ENCODE assay signal across 8 cellular contexts in the genomic region with DNA sequence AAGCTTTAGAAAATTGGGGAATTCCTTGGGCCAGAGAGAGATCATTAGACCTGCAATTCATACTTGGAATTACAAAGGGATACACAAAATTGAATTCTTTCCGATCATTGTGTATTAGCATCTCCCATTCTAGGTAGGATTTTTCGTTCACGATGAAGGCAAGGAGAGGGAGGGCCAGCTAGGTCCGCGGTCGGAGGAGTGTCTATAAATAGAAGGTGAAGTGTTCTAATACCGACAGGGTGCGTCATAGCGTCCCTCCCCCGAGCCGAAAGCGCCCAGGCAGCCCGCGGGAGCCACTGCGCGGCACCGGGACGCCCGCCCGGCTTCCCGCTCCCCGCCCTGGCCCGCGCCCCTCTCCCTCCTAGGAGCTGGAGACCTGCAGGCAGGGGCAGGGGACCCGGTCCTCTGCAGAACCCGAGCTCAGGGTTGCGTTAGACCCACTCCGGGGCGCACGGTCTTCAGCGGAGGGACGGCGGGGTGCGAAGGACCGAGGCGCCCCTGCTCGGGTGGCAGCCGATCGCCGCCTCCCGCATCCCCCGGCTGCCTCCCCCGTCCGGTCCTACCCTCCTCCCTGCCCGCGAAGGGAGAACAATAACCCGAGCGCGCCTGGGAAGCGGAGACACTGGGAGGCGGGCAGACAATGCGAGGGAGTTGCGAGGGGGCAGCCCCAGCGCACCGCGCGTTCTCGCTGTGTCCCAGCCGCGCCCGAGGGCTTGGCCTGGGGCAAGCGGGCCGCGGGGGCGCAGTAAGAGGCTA.
DNase-seq lines count a peak whose midpoint lies in the region; ATAC-seq and TF ChIP-seq lines count a peak whose summit lies in the region.

No MANE protein-coding gene starts in this region.

- H2AFZ ChIP-seq in GM23338, result peak overlapping the region; percentile 99
- H2AFZ ChIP-seq in Karpas-422 (ENCODE audit: low read length), result peak overlapping the region; percentile 78
- H2AFZ ChIP-seq in neural progenitor cell (replicated peaks), result peak overlapping the region; percentile 86

- ATAC-seq in GM23338, result peak; percentile 94

- H3K9ac ChIP-seq in ES-I3 (ENCODE audit: low read depth, low read length) (peak overlapping the region; percentile 57), Karpas-422 (ENCODE audit: low read length) (peak overlapping the region; percentile 87), neural progenitor cell (no peak overlapping the region), subcutaneous abdominal adipose tissue (ENCODE audit: low read length in 5 of 5) (peak overlapping the region; percentile 78 to 92 (median 83))

- H3K27ac ChIP-seq in GM23338 (ENCODE audit: low read depth), result no peak overlapping the region; the same call in 1 of the 2 replicates
- peak overlapping the region; percentile 72 for H3K27ac ChIP-seq in Karpas-422 (ENCODE audit: low read length)
- no peak overlapping the region for H3K27ac ChIP-seq in neural progenitor cell
- peak overlapping the region; percentile 96 for H3K27ac ChIP-seq in subcutaneous abdominal adipose tissue (ENCODE audit: low read depth, low read length)

- H3K79me2 ChIP-seq in GM23338 (replicated peaks; ENCODE audit: insufficient read depth) (no peaks in the 10 kb centered on the region), Karpas-422 (ENCODE audit: low read length) (no peaks in the 10 kb centered on the region), neural progenitor cell (ENCODE audit: low read depth) (no peaks in the 10 kb centered on the region)

- H3K27ac Mint-ChIP-seq in GM23338, result no peak overlapping the region
- H3K27ac Mint-ChIP-seq in neural progenitor cell, result peak overlapping the region; percentile 93

- no peaks in the 10 kb centered on the region for H3K36me3 ChIP-seq in ES-I3 (ENCODE audit: insufficient read depth, low read length)
- no peaks in the 10 kb centered on the region for H3K36me3 ChIP-seq in GM23338 (ENCODE audit: insufficient read depth)
- H3K36me3 ChIP-seq in Karpas-422 (ENCODE audit: insufficient read depth, low read length), result no peaks in the 10 kb centered on the region
- no peaks in the 10 kb centered on the region for H3K36me3 ChIP-seq in neural progenitor cell
- H3K36me3 ChIP-seq in subcutaneous abdominal adipose tissue (ENCODE audit: control insufficient read depth in 5 of 5, insufficient read depth in 5 of 5, low read length in 5 of 5), result no peaks in the 10 kb centered on the region

- peaks cover 17% of the 10 kb centered on the region for H3K4me1 Mint-ChIP-seq in GM23338
- peaks cover 18% of the 10 kb centered on the region for H3K4me1 Mint-ChIP-seq in neural progenitor cell

- H3K4me3 ChIP-seq in GM23338 (peak overlapping the region; percentile 63), Karpas-422 (ENCODE audit: low read length) (peak overlapping the region; percentile 66), fibroblast of villous mesenchyme (ENCODE audit: low read depth, low read length) (peak overlapping the region; percentile 66), neural progenitor cell (peak overlapping the region; percentile 64), subcutaneous abdominal adipose tissue (ENCODE audit: low read depth in 1 of 5, low read length in 5 of 5) (peak overlapping the region; percentile 62 to 86 (median 80))

- H3K4me2 ChIP-seq in GM23338, result peak overlapping the region; percentile 88
- H3K4me2 ChIP-seq in Karpas-422 (ENCODE audit: low read depth, low read length, poor library complexity, severe bottlenecking), result peak overlapping the region; percentile 90
- peak overlapping the region; percentile 87 for H3K4me2 ChIP-seq in neural progenitor cell

- DNase-seq in GM23338 (ENCODE audit: low spot score), result peak; percentile 88
- peak; percentile 94 for DNase-seq in Karpas-422
- peak; percentile 91 for DNase-seq in RPMI8226
- DNase-seq in activated effector memory CD4-positive, alpha-beta T cell treated with anti-CD3 and anti-CD28 coated beads, Interleukin-2, amount 50 U/mL, for 16 hours, result peak; percentile 92
- DNase-seq in fibroblast of villous mesenchyme (ENCODE audit: low read depth), result peak; percentile 81
- DNase-seq in neural progenitor cell (ENCODE audit: low spot score), result peak; percentile 93

- TF ChIP-seq CTCF in GM23338 (conservative IDR thresholded peaks at IDR 0.05; ENCODE audit: low read depth in 2 of 2), result 0 out of 4 replicates have a peak, but pooled peaks of 1 of the 2 experiments have one; percentile 0
- TF ChIP-seq CTCF in fibroblast of villous mesenchyme (IDR thresholded peaks at IDR 0.05; ENCODE audit: insufficient read depth, low read depth, low read length), result no peak
- TF ChIP-seq CTCF in neural progenitor cell (IDR thresholded peaks at IDR 0.05), result peak; percentile 12

- H3K4me1 ChIP-seq in ES-I3 (ENCODE audit: insufficient read depth, low read length) (peaks cover 9% of the 10 kb centered on the region), GM23338 (ENCODE audit: insufficient read depth) (peaks cover 10% of the 10 kb centered on the region), Karpas-422 (ENCODE audit: low read length) (peaks cover 62% of the 10 kb centered on the region), neural progenitor cell (peaks cover 10% of the 10 kb centered on the region), subcutaneous abdominal adipose tissue (ENCODE audit: control insufficient read depth in 5 of 5, insufficient read depth in 5 of 5, low read length in 5 of 5) (peaks cover 0 to 32% (median 25%) of the 10 kb centered on the region in 5 donors)

- no peaks in the 10 kb centered on the region for H3F3A ChIP-seq in GM23338 (replicated peaks; ENCODE audit: low read depth)
- no peaks in the 10 kb centered on the region for H3F3A ChIP-seq in neural progenitor cell (ENCODE audit: low read depth)

- peaks cover 20% of the 10 kb centered on the region for H3K27me3 Mint-ChIP-seq in GM23338 (ENCODE audit: insufficient read depth, low read depth, poor library complexity)
- H3K27me3 Mint-ChIP-seq in neural progenitor cell (ENCODE audit: insufficient read depth, low read depth), result peaks cover 2% of the 10 kb centered on the region

- H3K9me3 ChIP-seq in ES-I3 (ENCODE audit: control insufficient read depth, insufficient read depth, low read length) (no peaks in the 10 kb centered on the region), Karpas-422 (ENCODE audit: low read length) (no peaks in the 10 kb centered on the region), neural progenitor cell (ENCODE audit: low read depth) (no peaks in the 10 kb centered on the region), subcutaneous abdominal adipose tissue (ENCODE audit: control insufficient read depth in 5 of 5, low read length in 5 of 5) (peaks cover 0 to 2% (median 0%) of the 10 kb centered on the region in 5 donors)

- H3K9me3 Mint-ChIP-seq in GM23338, result no peaks in the 10 kb centered on the region
- H3K9me3 Mint-ChIP-seq in neural progenitor cell, result no peaks in the 10 kb centered on the region

- H3K4me3 Mint-ChIP-seq in GM23338 (peak overlapping the region; percentile 84), neural progenitor cell (peak overlapping the region; percentile 91)

- H3K9me2 ChIP-seq in GM23338 (ENCODE audit: insufficient read depth) (no peaks in the 10 kb centered on the region), Karpas-422 (replicated peaks; ENCODE audit: insufficient read depth, low read length) (no peaks in the 10 kb centered on the region)

- H3K36me3 Mint-ChIP-seq in GM23338 (ENCODE audit: low read depth) (no peaks in the 10 kb centered on the region; the same call in 2 of the 3 replicates), neural progenitor cell (no peaks in the 10 kb centered on the region)

- H4K20me1 ChIP-seq in GM23338 (replicated peaks; ENCODE audit: insufficient read depth) (no peaks in the 10 kb centered on the region), Karpas-422 (ENCODE audit: insufficient read depth, low read depth, low read length) (no peaks in the 10 kb centered on the region), neural progenitor cell (ENCODE audit: low read depth) (no peaks in the 10 kb centered on the region)

- peaks cover 75% of the 10 kb centered on the region for H3K27me3 ChIP-seq in GM23338 (ENCODE audit: insufficient read depth)
- no peaks in the 10 kb centered on the region for H3K27me3 ChIP-seq in Karpas-422 (ENCODE audit: low read length)
- H3K27me3 ChIP-seq in neural progenitor cell, result peaks cover 46% of the 10 kb centered on the region
- no peaks in the 10 kb centered on the region for H3K27me3 ChIP-seq in subcutaneous abdominal adipose tissue (ENCODE audit: control insufficient read depth in 5 of 5, insufficient read depth in 4 of 5, low read length in 5 of 5)

TF ChIP-seq in GM23338, 12 proteins besides CTCF, POLR2A, EP300 and RAD21:
- TF ChIP-seq JUNB (IDR thresholded peaks at IDR 0.05; ENCODE audit: unreplicated experiment) (no peak), POLR2AphosphoS5 (IDR thresholded peaks at IDR 0.05; ENCODE audit: low read depth) (peak; percentile 48), CREB1 (CRISPR knock-in tag; IDR thresholded peaks at IDR 0.05; ENCODE audit: low read depth) (peak; percentile 63; the same call in 1 of the 2 replicates)

Comparison
In these comparisons a context has a peak if more than half of its experiments do, and no peak if none do; other contexts are left out.
1. H3K27ac ChIP-seq: peak in Karpas-422 (single experiment) and subcutaneous abdominal adipose tissue (single experiment); none in GM23338 (single experiment) and neural progenitor cell (single experiment).
2. Peak in every context shown above with its lines, with median percentiles within 50 percentile points of each other: DNase-seq, H2AFZ ChIP-seq, H3K4me2 ChIP-seq and H3K4me3 ChIP-seq.